Comparison of ENCODE assay signal across 9 cellular contexts in the genomic region with DNA sequence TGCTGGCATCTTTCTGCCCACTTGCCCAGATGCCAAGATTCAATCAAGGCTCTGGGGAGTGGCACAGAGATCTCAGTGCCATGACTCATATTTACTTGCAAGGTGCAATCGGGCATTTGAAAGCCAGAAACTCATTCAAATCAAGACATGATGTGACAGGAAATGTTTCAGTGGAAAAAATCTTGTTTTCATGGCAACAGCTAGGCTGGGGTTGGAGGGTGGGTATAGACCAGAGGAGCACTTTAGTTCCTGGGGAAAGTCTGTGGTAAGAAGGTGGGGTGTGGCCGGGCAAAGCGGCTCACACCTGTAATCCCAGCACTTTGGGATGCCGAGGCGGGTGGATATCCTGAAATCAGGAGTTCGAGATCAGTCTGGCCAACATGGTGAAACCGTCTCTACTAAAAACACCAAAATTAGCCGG. TPM values are rescaled to one million over a fixed set of nuclear protein-coding genes. Genes with fewer than 3 reads are reported as not detected.
DNase-seq lines count a peak whose midpoint lies in the region; ATAC-seq, FAIRE-seq and TF ChIP-seq lines count a peak whose summit lies in the region.
"Had no signal": no experiment of that assay in that cellular context is flagged by ENCODE, and none has a peak within 500 bp of the region (broad histone marks: within the 10 kb centered on the region; RNA-seq: fewer than 3 reads in every experiment).

No MANE protein-coding gene starts in this region.

- H3K27ac Mint-ChIP-seq in stimulated activated naive CD8-positive, alpha-beta T cell treated with anti-CD3 and anti-CD28 coated beads, Interleukin-15, amount 100 ng/mL, for 72 hours = peak overlapping the region; percentile 90 to 97
- no peak overlapping the region for H3K27ac Mint-ChIP-seq in nephron progenitor cell

- peak; percentile 86 for ATAC-seq in esophagus mucosa
- ATAC-seq in stimulated activated naive CD8-positive, alpha-beta T cell treated with anti-CD3 and anti-CD28 coated beads, Interleukin-15, amount 100 ng/mL, for 72 hours = peak; percentile 83

- no peak for TF ChIP-seq CTCF in nephron progenitor cell (IDR thresholded peaks at IDR 0.05)

- H3K36me3 Mint-ChIP-seq in nephron progenitor cell (ENCODE audit: low read depth) = no peaks in the 10 kb centered on the region

- FAIRE-seq in GM19239 (lab: Jason Lieb, UNC) = no peak
- FAIRE-seq: frontal cortex had no signal

- no peaks in the 10 kb centered on the region for H3K9me3 Mint-ChIP-seq in stimulated activated naive CD8-positive, alpha-beta T cell treated with anti-CD3 and anti-CD28 coated beads, Interleukin-15, amount 100 ng/mL, for 72 hours
- peaks cover 4% of the 10 kb centered on the region for H3K9me3 Mint-ChIP-seq in nephron progenitor cell

- H3K27me3 Mint-ChIP-seq in stimulated activated naive CD8-positive, alpha-beta T cell treated with anti-CD3 and anti-CD28 coated beads, Interleukin-15, amount 100 ng/mL, for 72 hours = no peaks in the 10 kb centered on the region
- peaks cover 5% of the 10 kb centered on the region for H3K27me3 Mint-ChIP-seq in nephron progenitor cell (ENCODE audit: low read depth, poor library complexity)

- H3K4me1 Mint-ChIP-seq in stimulated activated naive CD8-positive, alpha-beta T cell treated with anti-CD3 and anti-CD28 coated beads, Interleukin-15, amount 100 ng/mL, for 72 hours = peaks cover 59% of the 10 kb centered on the region
- H3K4me1 Mint-ChIP-seq in nephron progenitor cell = peaks cover 12% of the 10 kb centered on the region

- peak overlapping the region; percentile 67 to 69 for H3K4me3 Mint-ChIP-seq in stimulated activated naive CD8-positive, alpha-beta T cell treated with anti-CD3 and anti-CD28 coated beads, Interleukin-15, amount 100 ng/mL, for 72 hours
- no peak overlapping the region for H3K4me3 Mint-ChIP-seq in nephron progenitor cell

- peak; percentile 70 for DNase-seq in activated CD8-positive, alpha-beta memory T cell treated with anti-CD3 and anti-CD28 coated beads for 24 hours
- no peak for DNase-seq in activated CD8-positive, alpha-beta memory T cell treated with anti-CD3 and anti-CD28 coated beads, Interleukin-2, amount 50 U/mL, for 4 hours
- DNase-seq in stimulated activated naive CD8-positive, alpha-beta T cell treated with anti-CD3 and anti-CD28 coated beads, Interleukin-15, amount 100 ng/mL, for 72 hours = peak; percentile 11 to 48
- no peak for DNase-seq in GM19239 (ENCODE audit: insufficient read length, low spot score)
- DNase-seq in nephron progenitor cell = no peak

RNA-seq across cellular contexts. Expression of a gene that starts 1.2 kb away (rescaled TPM):
- total RNA-seq in esophagus mucosa = not detected
- total RNA-seq: frontal cortex, Peyer's patch, temporal lobe had no signal

RNA-seq across cellular contexts. Expression of a gene that starts 26.0 kb away (rescaled TPM):
- not detected for total RNA-seq in esophagus mucosa
- total RNA-seq: frontal cortex, temporal lobe had no signal

RNA-seq across cellular contexts. Expression of a gene that starts 35.0 kb away (rescaled TPM):
- not detected for total RNA-seq in esophagus mucosa
- total RNA-seq: frontal cortex, Peyer's patch, temporal lobe had no signal

RNA-seq across cellular contexts. Expression of a gene that starts 43.2 kb away (rescaled TPM):
- total RNA-seq in esophagus mucosa = 43.9 TPM

RNA-seq across cellular contexts. Expression of a gene that starts 46.3 kb away (rescaled TPM):
- total RNA-seq in esophagus mucosa = 7.0 TPM

Comparison
In these comparisons a context has a peak if more than half of its experiments do, and no peak if none do; other contexts are left out.
1. DNase-seq: peak in activated CD8-positive, alpha-beta memory T cell treated with anti-CD3 and anti-CD28 coated beads for 24 hours (single experiment) and stimulated activated naive CD8-positive, alpha-beta T cell treated with anti-CD3 and anti-CD28 coated beads, Interleukin-15, amount 100 ng/mL, for 72 hours (2 of 2); none in activated CD8-positive, alpha-beta memory T cell treated with anti-CD3 and anti-CD28 coated beads, Interleukin-2, amount 50 U/mL, for 4 hours (single experiment), GM19239 (single experiment) and nephron progenitor cell (single experiment).